In the genomic region with DNA sequence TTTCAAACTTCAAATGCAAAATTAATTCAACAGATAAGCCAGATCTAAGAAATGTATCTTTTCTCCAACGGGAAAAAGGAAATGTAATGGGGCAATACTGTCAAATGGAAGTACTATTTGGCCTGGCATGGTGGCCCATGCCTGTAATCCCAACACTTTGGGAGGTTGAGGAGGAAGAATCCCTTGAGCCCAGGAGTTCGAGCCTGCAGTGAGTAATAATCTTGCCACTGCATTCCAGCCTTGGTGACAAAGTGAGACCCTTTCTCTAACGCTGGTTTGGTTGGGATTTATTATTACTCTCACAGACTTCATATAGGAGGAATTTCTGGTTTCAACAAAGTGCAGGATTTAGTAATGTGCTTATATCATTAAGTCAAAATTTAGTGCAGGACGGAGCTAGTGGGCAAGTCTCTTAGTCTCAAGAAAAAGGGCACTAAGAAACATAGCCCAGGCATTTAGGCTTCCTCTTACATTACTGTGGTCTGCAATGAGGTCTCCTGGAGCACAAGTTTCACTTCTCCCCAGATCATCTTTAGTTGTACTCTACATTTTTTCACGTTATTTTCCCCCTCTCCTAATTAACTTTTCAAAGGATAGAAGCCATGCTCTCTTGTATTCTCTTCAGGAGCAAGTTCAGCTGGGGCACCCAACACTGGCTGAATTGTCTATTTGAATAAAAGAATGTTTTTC, we compare ENCODE assay signal across 1 cellular context.
TF ChIP-seq lines count a peak whose summit lies in the region.

No MANE protein-coding gene starts in this region.

TF ChIP-seq in WTC11, 78 proteins besides CTCF, POLR2A, EP300 and RAD21:
- TF ChIP-seq GABPB1 (CRISPR knock-in tag; IDR thresholded peaks at IDR 0.05) (no peak), FOXJ3 (CRISPR knock-in tag; IDR thresholded peaks at IDR 0.05; ENCODE audit: borderline replicate concordance) (no peak), ZNF317 (CRISPR knock-in tag; IDR thresholded peaks at IDR 0.05; ENCODE audit: borderline replicate concordance, low read depth) (no peak)
- TF ChIP-seq, protein P1, sequence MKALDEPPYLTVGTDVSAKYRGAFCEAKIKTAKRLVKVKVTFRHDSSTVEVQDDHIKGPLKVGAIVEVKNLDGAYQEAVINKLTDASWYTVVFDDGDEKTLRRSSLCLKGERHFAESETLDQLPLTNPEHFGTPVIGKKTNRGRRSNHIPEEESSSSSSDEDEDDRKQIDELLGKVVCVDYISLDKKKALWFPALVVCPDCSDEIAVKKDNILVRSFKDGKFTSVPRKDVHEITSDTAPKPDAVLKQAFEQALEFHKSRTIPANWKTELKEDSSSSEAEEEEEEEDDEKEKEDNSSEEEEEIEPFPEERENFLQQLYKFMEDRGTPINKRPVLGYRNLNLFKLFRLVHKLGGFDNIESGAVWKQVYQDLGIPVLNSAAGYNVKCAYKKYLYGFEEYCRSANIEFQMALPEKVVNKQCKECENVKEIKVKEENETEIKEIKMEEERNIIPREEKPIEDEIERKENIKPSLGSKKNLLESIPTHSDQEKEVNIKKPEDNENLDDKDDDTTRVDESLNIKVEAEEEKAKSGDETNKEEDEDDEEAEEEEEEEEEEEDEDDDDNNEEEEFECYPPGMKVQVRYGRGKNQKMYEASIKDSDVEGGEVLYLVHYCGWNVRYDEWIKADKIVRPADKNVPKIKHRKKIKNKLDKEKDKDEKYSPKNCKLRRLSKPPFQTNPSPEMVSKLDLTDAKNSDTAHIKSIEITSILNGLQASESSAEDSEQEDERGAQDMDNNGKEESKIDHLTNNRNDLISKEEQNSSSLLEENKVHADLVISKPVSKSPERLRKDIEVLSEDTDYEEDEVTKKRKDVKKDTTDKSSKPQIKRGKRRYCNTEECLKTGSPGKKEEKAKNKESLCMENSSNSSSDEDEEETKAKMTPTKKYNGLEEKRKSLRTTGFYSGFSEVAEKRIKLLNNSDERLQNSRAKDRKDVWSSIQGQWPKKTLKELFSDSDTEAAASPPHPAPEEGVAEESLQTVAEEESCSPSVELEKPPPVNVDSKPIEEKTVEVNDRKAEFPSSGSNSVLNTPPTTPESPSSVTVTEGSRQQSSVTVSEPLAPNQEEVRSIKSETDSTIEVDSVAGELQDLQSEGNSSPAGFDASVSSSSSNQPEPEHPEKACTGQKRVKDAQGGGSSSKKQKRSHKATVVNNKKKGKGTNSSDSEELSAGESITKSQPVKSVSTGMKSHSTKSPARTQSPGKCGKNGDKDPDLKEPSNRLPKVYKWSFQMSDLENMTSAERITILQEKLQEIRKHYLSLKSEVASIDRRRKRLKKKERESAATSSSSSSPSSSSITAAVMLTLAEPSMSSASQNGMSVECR (CRISPR knock-in tag; IDR thresholded peaks at IDR 0.05; ENCODE audit: borderline replicate concordance) = no peak
- TF ChIP-seq, protein P2, sequence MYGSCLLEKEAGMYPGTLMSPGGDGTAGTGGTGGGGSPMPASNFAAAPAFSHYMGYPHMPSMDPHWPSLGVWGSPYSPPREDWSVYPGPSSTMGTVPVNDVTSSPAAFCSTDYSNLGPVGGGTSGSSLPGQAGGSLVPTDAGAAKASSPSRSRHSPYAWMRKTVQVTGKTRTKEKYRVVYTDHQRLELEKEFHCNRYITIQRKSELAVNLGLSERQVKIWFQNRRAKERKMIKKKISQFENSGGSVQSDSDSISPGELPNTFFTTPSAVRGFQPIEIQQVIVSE (CRISPR knock-in tag; IDR thresholded peaks at IDR 0.05; ENCODE audit: borderline replicate concordance) = no peak
- TF ChIP-seq, protein P3, sequence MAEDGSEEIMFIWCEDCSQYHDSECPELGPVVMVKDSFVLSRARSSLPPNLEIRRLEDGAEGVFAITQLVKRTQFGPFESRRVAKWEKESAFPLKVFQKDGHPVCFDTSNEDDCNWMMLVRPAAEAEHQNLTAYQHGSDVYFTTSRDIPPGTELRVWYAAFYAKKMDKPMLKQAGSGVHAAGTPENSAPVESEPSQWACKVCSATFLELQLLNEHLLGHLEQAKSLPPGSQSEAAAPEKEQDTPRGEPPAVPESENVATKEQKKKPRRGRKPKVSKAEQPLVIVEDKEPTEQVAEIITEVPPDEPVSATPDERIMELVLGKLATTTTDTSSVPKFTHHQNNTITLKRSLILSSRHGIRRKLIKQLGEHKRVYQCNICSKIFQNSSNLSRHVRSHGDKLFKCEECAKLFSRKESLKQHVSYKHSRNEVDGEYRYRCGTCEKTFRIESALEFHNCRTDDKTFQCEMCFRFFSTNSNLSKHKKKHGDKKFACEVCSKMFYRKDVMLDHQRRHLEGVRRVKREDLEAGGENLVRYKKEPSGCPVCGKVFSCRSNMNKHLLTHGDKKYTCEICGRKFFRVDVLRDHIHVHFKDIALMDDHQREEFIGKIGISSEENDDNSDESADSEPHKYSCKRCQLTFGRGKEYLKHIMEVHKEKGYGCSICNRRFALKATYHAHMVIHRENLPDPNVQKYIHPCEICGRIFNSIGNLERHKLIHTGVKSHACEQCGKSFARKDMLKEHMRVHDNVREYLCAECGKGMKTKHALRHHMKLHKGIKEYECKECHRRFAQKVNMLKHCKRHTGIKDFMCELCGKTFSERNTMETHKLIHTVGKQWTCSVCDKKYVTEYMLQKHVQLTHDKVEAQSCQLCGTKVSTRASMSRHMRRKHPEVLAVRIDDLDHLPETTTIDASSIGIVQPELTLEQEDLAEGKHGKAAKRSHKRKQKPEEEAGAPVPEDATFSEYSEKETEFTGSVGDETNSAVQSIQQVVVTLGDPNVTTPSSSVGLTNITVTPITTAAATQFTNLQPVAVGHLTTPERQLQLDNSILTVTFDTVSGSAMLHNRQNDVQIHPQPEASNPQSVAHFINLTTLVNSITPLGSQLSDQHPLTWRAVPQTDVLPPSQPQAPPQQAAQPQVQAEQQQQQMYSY (CRISPR knock-in tag; IDR thresholded peaks at IDR 0.05) = no peak
- TF ChIP-seq, protein P4, sequence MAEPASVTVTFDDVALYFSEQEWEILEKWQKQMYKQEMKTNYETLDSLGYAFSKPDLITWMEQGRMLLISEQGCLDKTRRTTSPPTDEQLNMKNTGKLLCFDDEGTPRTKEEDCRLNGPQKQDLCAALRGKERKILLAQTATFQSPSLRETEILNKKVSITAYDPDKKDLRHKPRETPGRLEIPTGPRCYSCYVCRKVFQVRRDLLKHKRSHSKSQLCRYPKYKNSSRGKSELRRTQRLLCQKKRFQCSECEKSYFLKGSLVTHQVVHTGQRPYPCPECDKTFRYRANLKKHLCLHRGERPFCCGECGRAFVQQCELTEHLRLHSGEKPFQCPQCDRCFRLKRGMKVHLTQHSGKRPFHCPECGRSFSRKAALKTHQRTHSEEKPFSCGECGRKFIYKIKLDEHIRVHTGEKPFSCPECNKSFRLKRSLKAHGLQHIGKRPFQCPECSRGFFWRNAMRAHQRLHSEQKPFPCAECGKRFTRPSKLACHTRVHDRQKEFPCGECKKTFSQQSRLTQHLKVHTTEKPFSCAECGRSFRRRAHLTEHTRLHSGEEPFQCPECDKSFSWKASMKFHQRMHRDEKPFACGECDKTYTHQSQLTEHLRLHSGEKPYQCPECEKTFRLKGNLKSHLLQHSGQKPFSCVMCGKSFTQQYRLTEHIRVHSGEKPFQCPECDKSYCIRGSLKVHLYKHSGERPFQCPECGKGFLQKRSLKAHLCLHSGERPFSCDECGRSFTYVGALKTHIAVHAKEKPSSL (CRISPR knock-in tag; conservative IDR thresholded peaks at IDR 0.05) = no peak
- TF ChIP-seq, protein P5, sequence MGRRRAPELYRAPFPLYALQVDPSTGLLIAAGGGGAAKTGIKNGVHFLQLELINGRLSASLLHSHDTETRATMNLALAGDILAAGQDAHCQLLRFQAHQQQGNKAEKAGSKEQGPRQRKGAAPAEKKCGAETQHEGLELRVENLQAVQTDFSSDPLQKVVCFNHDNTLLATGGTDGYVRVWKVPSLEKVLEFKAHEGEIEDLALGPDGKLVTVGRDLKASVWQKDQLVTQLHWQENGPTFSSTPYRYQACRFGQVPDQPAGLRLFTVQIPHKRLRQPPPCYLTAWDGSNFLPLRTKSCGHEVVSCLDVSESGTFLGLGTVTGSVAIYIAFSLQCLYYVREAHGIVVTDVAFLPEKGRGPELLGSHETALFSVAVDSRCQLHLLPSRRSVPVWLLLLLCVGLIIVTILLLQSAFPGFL (CRISPR knock-in tag; IDR thresholded peaks at IDR 0.05; ENCODE audit: borderline replicate concordance) = no peak
- TF ChIP-seq, protein P6, sequence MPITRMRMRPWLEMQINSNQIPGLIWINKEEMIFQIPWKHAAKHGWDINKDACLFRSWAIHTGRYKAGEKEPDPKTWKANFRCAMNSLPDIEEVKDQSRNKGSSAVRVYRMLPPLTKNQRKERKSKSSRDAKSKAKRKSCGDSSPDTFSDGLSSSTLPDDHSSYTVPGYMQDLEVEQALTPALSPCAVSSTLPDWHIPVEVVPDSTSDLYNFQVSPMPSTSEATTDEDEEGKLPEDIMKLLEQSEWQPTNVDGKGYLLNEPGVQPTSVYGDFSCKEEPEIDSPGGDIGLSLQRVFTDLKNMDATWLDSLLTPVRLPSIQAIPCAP (CRISPR knock-in tag; IDR thresholded peaks at IDR 0.05) = no peak
TF ChIP-seq in WTC11: peak in this region for 0.
